ENCODE assay signal across 17 cellular contexts in the genomic region with DNA sequence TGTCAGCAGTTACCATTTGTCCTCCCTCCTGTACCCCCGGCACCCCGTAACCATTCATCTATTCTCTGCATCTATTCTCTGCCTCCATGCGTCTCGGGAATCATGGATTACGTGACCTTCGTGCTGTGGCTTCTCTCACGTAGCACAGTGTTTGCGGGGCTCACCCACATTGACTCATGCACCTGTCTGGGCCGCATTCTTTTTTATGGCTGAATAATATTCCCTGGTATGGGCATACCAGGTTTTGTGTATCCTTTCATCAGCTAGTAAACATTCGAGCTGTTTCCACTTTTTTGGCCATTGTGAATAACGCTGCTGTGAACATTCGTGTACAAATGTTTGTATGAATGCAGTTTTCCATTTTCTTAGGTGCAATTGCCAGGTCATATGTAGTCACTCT. TPM values are rescaled to one million over a fixed set of nuclear protein-coding genes. Genes with fewer than 3 reads are reported as not detected.
DNase-seq lines count a peak whose midpoint lies in the region; ATAC-seq, FAIRE-seq and TF ChIP-seq lines count a peak whose summit lies in the region.
"Had no signal": no experiment of that assay in that cellular context is flagged by ENCODE, and none has a peak within 500 bp of the region (broad histone marks: within the 10 kb centered on the region; RNA-seq: fewer than 3 reads in every experiment).

No MANE protein-coding gene starts in this region.

- no peak overlapping the region for H3K27ac ChIP-seq in astrocyte (ENCODE audit: low read depth, low read length)
- H3K27ac ChIP-seq in colonic mucosa = no peak overlapping the region
- H3K27ac ChIP-seq: GM23248 had no signal

- no peaks in the 10 kb centered on the region for H3K27me3 Mint-ChIP-seq in stimulated activated naive CD8-positive, alpha-beta T cell treated with anti-CD3 and anti-CD28 coated beads, Interleukin-15, Interleukin-2, amounts not matched to agents 100 ng/mL and 50 ng/mL, for 24 hours
- no peaks in the 10 kb centered on the region for H3K27me3 Mint-ChIP-seq in stimulated activated naive CD8-positive, alpha-beta T cell treated with anti-CD3 and anti-CD28 coated beads, Interleukin-15, amount 100 ng/mL, for 72 hours
- H3K27me3 Mint-ChIP-seq in astrocyte (ENCODE audit: low read depth, unreplicated experiment) (no peaks in the 10 kb centered on the region), memory B cell (no peaks in the 10 kb centered on the region)
- H3K27me3 Mint-ChIP-seq in activated T-helper 17 cell treated with anti-CD3 and anti-CD28 coated beads, Interleukin-2, amount 50 U/mL, for 72 hours = no peaks in the 10 kb centered on the region
- H3K27me3 Mint-ChIP-seq: CD4-positive, alpha-beta T cell had no signal

- H3K9me3 Mint-ChIP-seq in stimulated activated naive CD8-positive, alpha-beta T cell treated with anti-CD3 and anti-CD28 coated beads, Interleukin-15, Interleukin-2, amounts not matched to agents 100 ng/mL and 50 ng/mL, for 24 hours = no peaks in the 10 kb centered on the region
- peaks cover 0 to 6% of the 10 kb centered on the region in 2 donors for H3K9me3 Mint-ChIP-seq in stimulated activated naive CD8-positive, alpha-beta T cell treated with anti-CD3 and anti-CD28 coated beads, Interleukin-15, amount 100 ng/mL, for 72 hours
- H3K9me3 Mint-ChIP-seq in astrocyte (ENCODE audit: unreplicated experiment) (no peaks in the 10 kb centered on the region), memory B cell (no peaks in the 10 kb centered on the region)
- H3K9me3 Mint-ChIP-seq in activated T-helper 17 cell treated with anti-CD3 and anti-CD28 coated beads, Interleukin-2, amount 50 U/mL, for 72 hours = no peaks in the 10 kb centered on the region
- H3K9me3 Mint-ChIP-seq: CD4-positive, alpha-beta T cell had no signal

- peak overlapping the region; percentile 21 for H3K27ac Mint-ChIP-seq in stimulated activated naive CD8-positive, alpha-beta T cell treated with anti-CD3 and anti-CD28 coated beads, Interleukin-15, Interleukin-2, amounts not matched to agents 100 ng/mL and 50 ng/mL, for 24 hours
- H3K27ac Mint-ChIP-seq in stimulated activated naive CD8-positive, alpha-beta T cell treated with anti-CD3 and anti-CD28 coated beads, Interleukin-15, amount 100 ng/mL, for 72 hours = no peak overlapping the region
- H3K27ac Mint-ChIP-seq in astrocyte (ENCODE audit: unreplicated experiment) (no peak overlapping the region), memory B cell (no peak overlapping the region)
- H3K27ac Mint-ChIP-seq in activated T-helper 17 cell treated with anti-CD3 and anti-CD28 coated beads, Interleukin-2, amount 50 U/mL, for 72 hours = no peak overlapping the region
- H3K27ac Mint-ChIP-seq: CD4-positive, alpha-beta T cell had no signal

- no peaks in the 10 kb centered on the region for H3K36me3 ChIP-seq in astrocyte (ENCODE audit: insufficient read depth, low read length)
- H3K36me3 ChIP-seq in colonic mucosa = no peaks in the 10 kb centered on the region

- intact Hi-C loops in colonic mucosa (cut with DNase I) = no loop called here

- TF ChIP-seq CTCF in astrocyte (IDR thresholded peaks at IDR 0.05; ENCODE audit: insufficient read depth, low read depth, low read length) = no peak
- no peak for TF ChIP-seq CTCF in colonic mucosa (IDR thresholded peaks at IDR 0.05)

- H3K36me3 Mint-ChIP-seq in stimulated activated naive CD8-positive, alpha-beta T cell treated with anti-CD3 and anti-CD28 coated beads, Interleukin-15, Interleukin-2, amounts not matched to agents 100 ng/mL and 50 ng/mL, for 24 hours (ENCODE audit: low read depth) = no peaks in the 10 kb centered on the region
- peaks cover 2% of the 10 kb centered on the region for H3K36me3 Mint-ChIP-seq in astrocyte (ENCODE audit: low read depth, unreplicated experiment)
- peaks cover 4% of the 10 kb centered on the region for H3K36me3 Mint-ChIP-seq in memory B cell
- H3K36me3 Mint-ChIP-seq in activated T-helper 17 cell treated with anti-CD3 and anti-CD28 coated beads, Interleukin-2, amount 50 U/mL, for 72 hours (ENCODE audit: low read depth) = no peaks in the 10 kb centered on the region

- FAIRE-seq in astrocyte (lab: Jason Lieb, UNC) (no peak), urothelium cell line (lab: Jason Lieb, UNC) (peak; percentile 44)
- FAIRE-seq: GM12891 had no signal

- no peak for DNase-seq in stimulated activated naive CD8-positive, alpha-beta T cell treated with anti-CD3 and anti-CD28 coated beads, Interleukin-15, amount 100 ng/mL, for 72 hours
- DNase-seq in astrocyte (ENCODE audit: low read depth) = no peak
- no peak for DNase-seq in memory B cell (ENCODE audit: low spot score in 2 of 2)
- DNase-seq in urothelium cell line (ENCODE audit: low spot score) = no peak
- no peak for DNase-seq in colonic mucosa
- DNase-seq in glomerular visceral epithelial cell (ENCODE audit: extremely low spot score) = no peak
- DNase-seq: ACHN; C1 segment of cervical spinal cord; Calu3; CD4-positive, alpha-beta T cell; DMS 273 treated with DMSO at 0.1 percent for 48 hours; DMS79; GM23248; H7 had no signal

- H3K9ac ChIP-seq in astrocyte (ENCODE audit: low read length) (no peak overlapping the region), colonic mucosa (ENCODE audit: low read depth in 2 of 2, low read length in 2 of 2) (no peak overlapping the region)
- H3K9ac ChIP-seq: GM23248 had no signal

- H3K79me2 ChIP-seq in astrocyte (ENCODE audit: insufficient read depth, low read length) = peaks cover 88% of the 10 kb centered on the region

- H3K9me3 ChIP-seq in astrocyte (ENCODE audit: insufficient read depth, low read depth, low read length) = no peaks in the 10 kb centered on the region
- no peaks in the 10 kb centered on the region for H3K9me3 ChIP-seq in colonic mucosa

- H3K4me2 ChIP-seq in astrocyte (ENCODE audit: low read length) = no peak overlapping the region

- ATAC-seq in stimulated activated naive CD8-positive, alpha-beta T cell treated with anti-CD3 and anti-CD28 coated beads, Interleukin-15, amount 100 ng/mL, for 72 hours = no peak
- no peak for ATAC-seq in memory B cell (ENCODE audit: low read depth)
- ATAC-seq in activated T-helper 17 cell treated with anti-CD3 and anti-CD28 coated beads, Interleukin-2, amount 50 U/mL, for 72 hours (replicated peaks) = no peak

- no peak overlapping the region for H2AFZ ChIP-seq in astrocyte (ENCODE audit: low read depth, low read length)
- H2AFZ ChIP-seq: GM23248 had no signal

- no peak overlapping the region for H3K4me3 Mint-ChIP-seq in stimulated activated naive CD8-positive, alpha-beta T cell treated with anti-CD3 and anti-CD28 coated beads, Interleukin-15, Interleukin-2, amounts not matched to agents 100 ng/mL and 50 ng/mL, for 24 hours
- H3K4me3 Mint-ChIP-seq in stimulated activated naive CD8-positive, alpha-beta T cell treated with anti-CD3 and anti-CD28 coated beads, Interleukin-15, amount 100 ng/mL, for 72 hours = no peak overlapping the region
- peak overlapping the region; percentile 22 for H3K4me3 Mint-ChIP-seq in astrocyte (ENCODE audit: unreplicated experiment)
- peak overlapping the region; percentile 14 for H3K4me3 Mint-ChIP-seq in memory B cell
- no peak overlapping the region for H3K4me3 Mint-ChIP-seq in activated T-helper 17 cell treated with anti-CD3 and anti-CD28 coated beads, Interleukin-2, amount 50 U/mL, for 72 hours
- H3K4me3 Mint-ChIP-seq: CD4-positive, alpha-beta T cell had no signal

- H3K4me1 ChIP-seq in astrocyte (ENCODE audit: insufficient read depth, low read length) = no peaks in the 10 kb centered on the region
- no peaks in the 10 kb centered on the region for H3K4me1 ChIP-seq in colonic mucosa

- peaks cover 87% of the 10 kb centered on the region for H4K20me1 ChIP-seq in astrocyte (ENCODE audit: insufficient read depth, low read length)

- H3K4me1 Mint-ChIP-seq in stimulated activated naive CD8-positive, alpha-beta T cell treated with anti-CD3 and anti-CD28 coated beads, Interleukin-15, Interleukin-2, amounts not matched to agents 100 ng/mL and 50 ng/mL, for 24 hours (ENCODE audit: low read depth) = peaks cover 10% of the 10 kb centered on the region
- peaks cover 5% of the 10 kb centered on the region for H3K4me1 Mint-ChIP-seq in stimulated activated naive CD8-positive, alpha-beta T cell treated with anti-CD3 and anti-CD28 coated beads, Interleukin-15, amount 100 ng/mL, for 72 hours
- H3K4me1 Mint-ChIP-seq in astrocyte (ENCODE audit: low read depth, unreplicated experiment) (no peaks in the 10 kb centered on the region), memory B cell (peaks cover 20% of the 10 kb centered on the region)
- peaks cover 5% of the 10 kb centered on the region for H3K4me1 Mint-ChIP-seq in activated T-helper 17 cell treated with anti-CD3 and anti-CD28 coated beads, Interleukin-2, amount 50 U/mL, for 72 hours

- H3K4me3 ChIP-seq in astrocyte (ENCODE audit: insufficient read depth, low read depth, low read length) = no peak overlapping the region
- H3K4me3 ChIP-seq in colonic mucosa = no peak overlapping the region
- H3K4me3 ChIP-seq: GM23248 had no signal

- no peaks in the 10 kb centered on the region for H3K27me3 ChIP-seq in astrocyte (ENCODE audit: insufficient read depth, low read length)
- no peaks in the 10 kb centered on the region for H3K27me3 ChIP-seq in colonic mucosa

RNA-seq across cellular contexts. Expression of a gene that starts 17.7 kb away (rescaled TPM):
- total RNA-seq in astrocyte = 50.6 and 66.8 TPM in 2 replicates
- total RNA-seq in activated T-helper 17 cell treated with anti-CD3 and anti-CD28 coated beads, Interleukin-2, amount 50 U/mL, for 72 hours = 10 to 100 TPM; 12.0 to 13.8 TPM
- 10 to 100 TPM; 68.5 to 97.5 TPM for total RNA-seq in colonic mucosa

Comparison
In these comparisons a context has a peak if more than half of its experiments do, and no peak if none do; other contexts are left out.
1. H3K4me3 Mint-ChIP-seq: peak in astrocyte (single experiment) and memory B cell (single experiment); none in stimulated activated naive CD8-positive, alpha-beta T cell treated with anti-CD3 and anti-CD28 coated beads, Interleukin-15, Interleukin-2, amounts not matched to agents 100 ng/mL and 50 ng/mL, for 24 hours (single experiment), stimulated activated naive CD8-positive, alpha-beta T cell treated with anti-CD3 and anti-CD28 coated beads, Interleukin-15, amount 100 ng/mL, for 72 hours (0 of 2) and activated T-helper 17 cell treated with anti-CD3 and anti-CD28 coated beads, Interleukin-2, amount 50 U/mL, for 72 hours (single experiment).